16 cellular contexts compared by ENCODE assay signal in the genomic region with DNA sequence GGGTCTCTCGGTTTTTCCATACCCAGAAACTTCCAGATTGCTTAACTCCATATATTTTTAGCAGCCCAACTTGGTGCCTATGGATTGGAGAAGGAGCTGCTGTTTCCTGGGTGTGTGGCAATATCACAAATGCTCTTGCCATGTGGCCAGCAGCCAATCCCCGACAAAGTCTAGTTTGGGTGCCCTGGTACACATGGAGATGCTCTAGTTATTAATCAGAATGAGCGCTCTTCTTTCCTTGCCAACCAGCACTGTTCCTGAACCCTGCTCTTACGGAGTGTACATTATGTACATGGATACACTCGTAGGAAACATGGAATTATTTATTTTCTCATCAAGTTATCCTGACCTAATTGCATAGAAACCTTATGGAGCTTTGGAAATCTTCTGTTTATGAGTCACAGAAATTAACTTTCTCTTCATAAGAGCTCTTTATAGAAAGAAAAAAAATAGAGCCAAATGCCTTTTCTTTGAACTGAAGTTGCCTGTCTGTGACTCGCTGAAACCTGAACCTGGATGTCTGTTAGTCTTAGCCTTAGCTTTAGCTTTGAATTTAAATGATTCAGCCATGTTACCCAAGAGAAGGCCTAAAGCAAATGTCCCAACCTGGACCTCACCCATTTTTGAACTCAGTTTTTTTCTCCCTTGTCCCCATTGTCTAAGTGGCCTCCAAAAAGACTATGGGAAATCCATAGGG.
A peak's percentile ranks its signal among the peaks of the same experiment; 100 is the strongest.
DNase-seq lines count a peak whose midpoint lies in the region; ATAC-seq and TF ChIP-seq lines count a peak whose summit lies in the region.
"Had no signal": no experiment of that assay in that cellular context is flagged by ENCODE, and none has a peak within 500 bp of the region (broad histone marks: within the 10 kb centered on the region; RNA-seq: fewer than 3 reads in every experiment).

No MANE protein-coding gene starts in this region.

- BruUV-seq in MCF 10A (replicated peaks; lab: Mats Ljungman, UMichigan), result no TSS peak

- peaks cover 6% of the 10 kb centered on the region for H3K9me3 Mint-ChIP-seq in MCF 10A (ENCODE audit: unreplicated experiment)
- peaks cover 22% of the 10 kb centered on the region for H3K9me3 Mint-ChIP-seq in nephron progenitor cell

- H3K9me3 ChIP-seq in breast epithelium (no peaks in the 10 kb centered on the region), esophagus muscularis mucosa (no peaks in the 10 kb centered on the region)
- H3K9me3 ChIP-seq: spleen had no signal

- intact Hi-C loops in MCF 10A (cut with micrococcal nuclease), result no loop called here
- intact Hi-C loops in breast epithelium (cut with DNase I; ENCODE audit: low total_unique reads), result no loop called here
- intact Hi-C loops in esophagus muscularis mucosa (cut with DNase I), result no loop called here

- TF ChIP-seq CTCF in MCF 10A (IDR thresholded peaks at IDR 0.05; ENCODE audit: unreplicated experiment), result no peak
- TF ChIP-seq CTCF in breast epithelium (IDR thresholded peaks at IDR 0.05), result no peak
- no peak for TF ChIP-seq CTCF in esophagus muscularis mucosa (IDR thresholded peaks at IDR 0.05)
- TF ChIP-seq CTCF in nephron progenitor cell (IDR thresholded peaks at IDR 0.05), result no peak

- H3K4me1 ChIP-seq in breast epithelium (no peaks in the 10 kb centered on the region), esophagus muscularis mucosa (peaks cover 0 to 25% (median 21%) of the 10 kb centered on the region in 4 donors)
- H3K4me1 ChIP-seq: parathyroid adenoma, spleen had no signal

- no peak for TF ChIP-seq EP300 in esophagus muscularis mucosa (IDR thresholded peaks at IDR 0.05)

- H3K36me3 Mint-ChIP-seq in MCF 10A (ENCODE audit: insufficient read depth, unreplicated experiment) (peaks cover 6% of the 10 kb centered on the region), nephron progenitor cell (ENCODE audit: low read depth) (no peaks in the 10 kb centered on the region)
- H3K36me3 Mint-ChIP-seq: CD14-positive monocyte had no signal

- H3K27ac Mint-ChIP-seq in MCF 10A (ENCODE audit: low read depth, unreplicated experiment), result peak overlapping the region; percentile 39
- peak overlapping the region; percentile 26 for H3K27ac Mint-ChIP-seq in nephron progenitor cell
- H3K27ac Mint-ChIP-seq: GM23338 had no signal

- no peak for TF ChIP-seq POLR2A in breast epithelium (IDR thresholded peaks at IDR 0.05)
- no peak for TF ChIP-seq POLR2A in esophagus muscularis mucosa (IDR thresholded peaks at IDR 0.05; ENCODE audit: low read depth)

- no peak overlapping the region for H3K27ac ChIP-seq in breast epithelium
- H3K27ac ChIP-seq in esophagus muscularis mucosa (replicated peaks in 1 of 4), result peak overlapping the region; percentile 43 to 69 (median 66)
- H3K27ac ChIP-seq: parathyroid adenoma, spleen had no signal

- H3K4me3 ChIP-seq in breast epithelium (no peak overlapping the region), esophagus muscularis mucosa (no peak overlapping the region)
- H3K4me3 ChIP-seq: GM23338, spleen had no signal

- H3K27me3 ChIP-seq in breast epithelium, result peaks cover 0 to 12% of the 10 kb centered on the region in 2 donors
- H3K27me3 ChIP-seq in esophagus muscularis mucosa, result no peaks in the 10 kb centered on the region
- H3K27me3 ChIP-seq: spleen had no signal

- H3K27me3 Mint-ChIP-seq in MCF 10A (ENCODE audit: insufficient read depth, unreplicated experiment), result peaks cover 39% of the 10 kb centered on the region
- peaks cover 10% of the 10 kb centered on the region for H3K27me3 Mint-ChIP-seq in nephron progenitor cell (ENCODE audit: low read depth, poor library complexity)

- H3K4me3 Mint-ChIP-seq in MCF 10A (ENCODE audit: unreplicated experiment) (no peak overlapping the region), nephron progenitor cell (no peak overlapping the region)
- H3K4me3 Mint-ChIP-seq: CD14-positive monocyte, GM23338 had no signal

- WGBS in esophagus muscularis mucosa, result 46% methylated on average over 6 of the region's 6 CpGs

- H3K4me1 Mint-ChIP-seq in MCF 10A (ENCODE audit: insufficient read depth, unreplicated experiment) (peaks cover 9% of the 10 kb centered on the region), nephron progenitor cell (peaks cover 19% of the 10 kb centered on the region)
- H3K4me1 Mint-ChIP-seq: CD14-positive monocyte, GM23338 had no signal

- peak; percentile 71 for DNase-seq in MCF 10A (ENCODE audit: unreplicated experiment)
- DNase-seq in breast epithelium (ENCODE audit: low spot score in 2 of 2), result no peak
- no peak for DNase-seq in esophagus muscularis mucosa (ENCODE audit: extremely low spot score)
- no peak for DNase-seq in nephron progenitor cell
- no peak for DNase-seq in LoVo (ENCODE audit: low spot score)
- no peak for DNase-seq in HPDE6-E6E7 (ENCODE audit: extremely low spot score)
- DNase-seq in cerebellar nuclear complex (lab: John Stamatoyannopoulos, UW), result no peak
- DNase-seq: 8988T, activated gamma-delta T cell, NCI-H1694, NCI-H226, spleen had no signal

- no peak for ATAC-seq in HG03521 (IDR thresholded peaks at IDR 0.05; ENCODE audit: unreplicated experiment)
- ATAC-seq: GM23338 had no signal

- CTCF ChIA-PET in MCF 10A (lab: Yijun Ruan, JAX), result no interaction called here

- H3K36me3 ChIP-seq in breast epithelium (no peaks in the 10 kb centered on the region), esophagus muscularis mucosa (no peaks in the 10 kb centered on the region)
- H3K36me3 ChIP-seq: spleen had no signal

- POLR2A ChIA-PET in MCF 10A (lab: Yijun Ruan, JAX), result interaction anchor here (0.7 to 1.4 kb wide), 2 partner anchors 9 to 1310 kb away, joined by 3 read pairs; no protein-coding TSS in a partner anchor

Comparison
In these comparisons a context has a peak if more than half of its experiments do, and no peak if none do; other contexts are left out.
1. H3K27ac ChIP-seq: peak in esophagus muscularis mucosa (4 of 4); none in breast epithelium (0 of 2).